Comparison of ENCODE assay signal across 14 cellular contexts in genomic region chr12:94648578-94648977, GRCh38. TPM values are rescaled to one million over a fixed set of nuclear protein-coding genes. Genes with fewer than 3 reads are reported as not detected.
DNase-seq lines count a peak whose midpoint lies in the region; ATAC-seq and TF ChIP-seq lines count a peak whose summit lies in the region.
"Had no signal": no experiment of that assay in that cellular context is flagged by ENCODE, and none has a peak within 500 bp of the region (broad histone marks: within the 10 kb centered on the region; RNA-seq: fewer than 3 reads in every experiment).

No MANE protein-coding gene starts in this region.

- H3K9me3 Mint-ChIP-seq in naive thymus-derived CD8-positive, alpha-beta T cell: no peaks in the 10 kb centered on the region
- no peaks in the 10 kb centered on the region for H3K9me3 Mint-ChIP-seq in activated CD8-positive, alpha-beta T cell treated with anti-CD3 and anti-CD28 coated beads, Interleukin-2, amount 10 ng/mL, durations not matched to agents 7 days and 5 days (ENCODE audit: insufficient read depth)
- H3K9me3 Mint-ChIP-seq: IgD-negative memory B cell had no signal

- no peaks in the 10 kb centered on the region for H3K36me3 ChIP-seq in left ventricle myocardium inferior
- no peaks in the 10 kb centered on the region for H3K36me3 ChIP-seq in right atrium auricular region
- H3K36me3 ChIP-seq in uterus: no peaks in the 10 kb centered on the region
- H3K36me3 ChIP-seq: thyroid gland had no signal

- no peak for ATAC-seq in naive thymus-derived CD8-positive, alpha-beta T cell
- no peak for ATAC-seq in activated CD8-positive, alpha-beta T cell treated with anti-CD3 and anti-CD28 coated beads, Interleukin-2, amount 10 ng/mL, durations not matched to agents 7 days and 5 days
- no peak for ATAC-seq in HG03432 (IDR thresholded peaks at IDR 0.05; ENCODE audit: unreplicated experiment)

- peaks cover 40 to 71% (median 55%) of the 10 kb centered on the region in 5 donors for H3K27me3 Mint-ChIP-seq in naive thymus-derived CD8-positive, alpha-beta T cell
- peaks cover 68% of the 10 kb centered on the region for H3K27me3 Mint-ChIP-seq in activated CD8-positive, alpha-beta T cell treated with anti-CD3 and anti-CD28 coated beads, Interleukin-2, amount 10 ng/mL, durations not matched to agents 7 days and 5 days (ENCODE audit: low read depth)

- H3K4me1 Mint-ChIP-seq in naive thymus-derived CD8-positive, alpha-beta T cell: peaks cover 8 to 37% (median 21%) of the 10 kb centered on the region in 4 donors
- H3K4me1 Mint-ChIP-seq in activated CD8-positive, alpha-beta T cell treated with anti-CD3 and anti-CD28 coated beads, Interleukin-2, amount 10 ng/mL, durations not matched to agents 7 days and 5 days (ENCODE audit: low read depth): peaks cover 23% of the 10 kb centered on the region

- H3K27ac ChIP-seq in left ventricle myocardium inferior (replicated peaks): no peak overlapping the region
- H3K27ac ChIP-seq in right atrium auricular region: no peak overlapping the region
- peak overlapping the region in 29 of 59 donors; percentile 14 to 92 (median 86) for H3K27ac ChIP-seq in dorsolateral prefrontal cortex
- H3K27ac ChIP-seq in uterus: peak overlapping the region in 1 of 2 donors; percentile 81

- TF ChIP-seq CTCF in left ventricle myocardium inferior (IDR thresholded peaks at IDR 0.05; ENCODE audit: borderline replicate concordance) (no peak), right atrium auricular region (IDR thresholded peaks at IDR 0.05) (no peak), dorsolateral prefrontal cortex (IDR thresholded peaks at IDR 0.05 in 54 of 56, conservative IDR thresholded peaks at IDR 0.05 in 2 of 56; ENCODE audit: low read depth in 1 of 56, partially characterized antibody in 56 of 56) (no peak), uterus (IDR thresholded peaks at IDR 0.05) (no peak)

- POLR2A ChIA-PET in naive thymus-derived CD8-positive, alpha-beta T cell (lab: Charles Lee): no interaction called here
- POLR2A ChIA-PET in activated CD8-positive, alpha-beta T cell treated with anti-CD3 and anti-CD28 coated beads, Interleukin-2, amount 10 ng/mL, durations not matched to agents 7 days and 5 days (lab: Charles Lee): no interaction called here

- intact Hi-C loops in left ventricle myocardium inferior (cut with micrococcal nuclease) (no loop called here), dorsolateral prefrontal cortex (cut with DNase I) (loop anchor here in 1 of 2 donors (1.0 kb wide), 1 partner anchor 30 kb away; no protein-coding TSS in a partner anchor), uterus (cut with DNase I; ENCODE audit: low total_unique reads) (no loop called here)

- no peak overlapping the region for H3K27ac Mint-ChIP-seq in naive thymus-derived CD8-positive, alpha-beta T cell
- H3K27ac Mint-ChIP-seq in activated CD8-positive, alpha-beta T cell treated with anti-CD3 and anti-CD28 coated beads, Interleukin-2, amount 10 ng/mL, durations not matched to agents 7 days and 5 days: no peak overlapping the region
- H3K27ac Mint-ChIP-seq: IgD-negative memory B cell had no signal

- H3K4me1 ChIP-seq in left ventricle myocardium inferior (peaks cover 29% of the 10 kb centered on the region), right atrium auricular region (peaks cover 0 to 16% of the 10 kb centered on the region in 2 donors), uterus (no peaks in the 10 kb centered on the region)

- peak overlapping the region; percentile 79 for H3K4me3 ChIP-seq in left ventricle myocardium inferior
- H3K4me3 ChIP-seq in right atrium auricular region: no peak overlapping the region
- peak overlapping the region in 56 of 59 donors; percentile 51 to 92 (median 75) for H3K4me3 ChIP-seq in dorsolateral prefrontal cortex
- peak overlapping the region; percentile 36 to 92 for H3K4me3 ChIP-seq in uterus

- H3K27me3 ChIP-seq in left ventricle myocardium inferior (ENCODE audit: low read depth) (no peaks in the 10 kb centered on the region), right atrium auricular region (no peaks in the 10 kb centered on the region), dorsolateral prefrontal cortex (peaks cover 0 to 9% (median 0%) of the 10 kb centered on the region in 45 donors), uterus (no peaks in the 10 kb centered on the region)
- H3K27me3 ChIP-seq: thyroid gland had no signal

- CTCF ChIA-PET in activated CD8-positive, alpha-beta T cell treated with anti-CD3 and anti-CD28 coated beads, Interleukin-2, amount 10 ng/mL, durations not matched to agents 7 days and 5 days (lab: Charles Lee): interaction anchor here (1.1 kb wide), 1 partner anchor 27 kb away, joined by 4 read pairs; no protein-coding TSS in a partner anchor

- H3K9me3 ChIP-seq in left ventricle myocardium inferior (replicated peaks) (no peaks in the 10 kb centered on the region), right atrium auricular region (no peaks in the 10 kb centered on the region), uterus (no peaks in the 10 kb centered on the region)
- H3K9me3 ChIP-seq: thyroid gland had no signal

- DNase-seq in left ventricle myocardium inferior: no peak
- DNase-seq in right atrium auricular region (ENCODE audit: low spot score): no peak
- DNase-seq in dorsolateral prefrontal cortex: no peak
- DNase-seq in naive thymus-derived CD8-positive, alpha-beta T cell: no peak
- no peak for DNase-seq in uterus
- no peak for DNase-seq in activated CD8-positive, alpha-beta T cell treated with anti-CD3 and anti-CD28 coated beads, Interleukin-2, amount 10 ng/mL, durations not matched to agents 7 days and 5 days
- no peak for DNase-seq in NCI-H2107 (lab: John Stamatoyannopoulos, UW)
- DNase-seq: activated CD4-positive, alpha-beta T cell treated with anti-CD3 and anti-CD28 coated beads for 1 hour; amniotic stem cell; foreskin melanocyte; stimulated activated CD4-positive, alpha-beta T cell treated with anti-CD3 and anti-CD28 coated beads, Interleukin-1b, Interleukin-23, amount 100 ng/mL, for 48 hours had no signal

- TF ChIP-seq POLR2A in uterus (IDR thresholded peaks at IDR 0.05): no peak

- H3K4me3 Mint-ChIP-seq in naive thymus-derived CD8-positive, alpha-beta T cell: peak overlapping the region; percentile 34 to 91 (median 80)
- no peak overlapping the region for H3K4me3 Mint-ChIP-seq in activated CD8-positive, alpha-beta T cell treated with anti-CD3 and anti-CD28 coated beads, Interleukin-2, amount 10 ng/mL, durations not matched to agents 7 days and 5 days

- no peaks in the 10 kb centered on the region for H3K36me3 Mint-ChIP-seq in naive thymus-derived CD8-positive, alpha-beta T cell
- H3K36me3 Mint-ChIP-seq in activated CD8-positive, alpha-beta T cell treated with anti-CD3 and anti-CD28 coated beads, Interleukin-2, amount 10 ng/mL, durations not matched to agents 7 days and 5 days (ENCODE audit: low read depth): no peaks in the 10 kb centered on the region

RNA-seq across cellular contexts. Expression of gene TMCC3, which starts 1.8 kb away (rescaled TPM):
- 1.7 TPM for total RNA-seq in left ventricle myocardium inferior
- 1 to 10 TPM; 4.4 to 4.7 TPM for total RNA-seq in right atrium auricular region
- total RNA-seq in dorsolateral prefrontal cortex: 100 to 1,000 TPM in 1 of 120 experiments, 10 to 100 TPM in 115, 1 to 10 TPM in 4; 8.4 to 120 (median 24.4) TPM
- under 1 TPM; 0.18 to 0.71 TPM for total RNA-seq in naive thymus-derived CD8-positive, alpha-beta T cell
- 1 to 10 TPM in 1 of 3 donors, not detected in 2; 5.7 TPM for polyA plus RNA-seq in naive thymus-derived CD8-positive, alpha-beta T cell
- total RNA-seq in uterus: 10 to 100 TPM; 12.4 to 47.3 (median 32.7) TPM
- total RNA-seq in activated CD8-positive, alpha-beta T cell treated with anti-CD3 and anti-CD28 coated beads, Interleukin-2, amount 10 ng/mL, durations not matched to agents 7 days and 5 days: under 1 TPM; 0.18 to 0.60 TPM

Comparison
In these comparisons a context has a peak if more than half of its experiments do, and no peak if none do; other contexts are left out.
1. H3K4me3 ChIP-seq: peak in left ventricle myocardium inferior (single experiment), dorsolateral prefrontal cortex (56 of 59) and uterus (2 of 2); none in right atrium auricular region (0 of 2).